1 cellular context compared by ENCODE assay signal in the genomic region with DNA sequence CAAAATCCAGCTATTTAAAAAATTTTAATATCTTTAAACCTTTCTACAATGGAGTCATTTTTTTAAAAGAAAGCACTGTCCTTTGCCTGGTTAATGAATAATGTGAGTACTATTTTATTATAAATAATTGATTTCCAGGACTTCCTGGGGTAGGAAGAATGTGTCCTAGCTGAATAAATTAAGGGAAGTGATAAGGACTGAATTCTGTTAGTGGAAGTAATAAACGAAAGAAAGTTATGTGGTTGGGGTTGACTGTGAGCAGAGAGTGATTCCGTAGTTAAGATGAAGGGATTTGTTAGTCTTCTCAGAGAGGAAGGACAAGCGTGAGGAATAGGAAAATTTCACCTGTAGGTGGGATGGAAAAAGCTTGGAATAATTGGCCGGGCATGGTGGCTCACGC.
TF ChIP-seq lines count a peak whose summit lies in the region.

No MANE protein-coding gene starts in this region.

TF ChIP-seq in WTC11, 78 proteins besides CTCF, POLR2A, EP300 and RAD21 (continued from another document):
- TF ChIP-seq, protein P1, sequence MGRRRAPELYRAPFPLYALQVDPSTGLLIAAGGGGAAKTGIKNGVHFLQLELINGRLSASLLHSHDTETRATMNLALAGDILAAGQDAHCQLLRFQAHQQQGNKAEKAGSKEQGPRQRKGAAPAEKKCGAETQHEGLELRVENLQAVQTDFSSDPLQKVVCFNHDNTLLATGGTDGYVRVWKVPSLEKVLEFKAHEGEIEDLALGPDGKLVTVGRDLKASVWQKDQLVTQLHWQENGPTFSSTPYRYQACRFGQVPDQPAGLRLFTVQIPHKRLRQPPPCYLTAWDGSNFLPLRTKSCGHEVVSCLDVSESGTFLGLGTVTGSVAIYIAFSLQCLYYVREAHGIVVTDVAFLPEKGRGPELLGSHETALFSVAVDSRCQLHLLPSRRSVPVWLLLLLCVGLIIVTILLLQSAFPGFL (CRISPR knock-in tag; IDR thresholded peaks at IDR 0.05; ENCODE audit: borderline replicate concordance) = no peak
- no peak for TF ChIP-seq MYBL2 (CRISPR knock-in tag; IDR thresholded peaks at IDR 0.05)
- TF ChIP-seq STAT6 (CRISPR knock-in tag; conservative IDR thresholded peaks at IDR 0.05; ENCODE audit: low read depth) = no peak
- TF ChIP-seq NFATC4 (CRISPR knock-in tag; IDR thresholded peaks at IDR 0.05) = no peak
- no peak for TF ChIP-seq ETV6 (CRISPR knock-in tag; IDR thresholded peaks at IDR 0.05)
- TF ChIP-seq IRF2 (CRISPR knock-in tag; IDR thresholded peaks at IDR 0.05; ENCODE audit: borderline replicate concordance, low read depth) = no peak
- TF ChIP-seq ELF4 (CRISPR knock-in tag; IDR thresholded peaks at IDR 0.05; ENCODE audit: low read depth) = no peak
- no peak for TF ChIP-seq ZNF121 (CRISPR knock-in tag; IDR thresholded peaks at IDR 0.05)
- no peak for TF ChIP-seq NFE2L1 (CRISPR knock-in tag; IDR thresholded peaks at IDR 0.05)
- no peak for TF ChIP-seq CREB1 (CRISPR knock-in tag; IDR thresholded peaks at IDR 0.05)
- TF ChIP-seq, protein P2, sequence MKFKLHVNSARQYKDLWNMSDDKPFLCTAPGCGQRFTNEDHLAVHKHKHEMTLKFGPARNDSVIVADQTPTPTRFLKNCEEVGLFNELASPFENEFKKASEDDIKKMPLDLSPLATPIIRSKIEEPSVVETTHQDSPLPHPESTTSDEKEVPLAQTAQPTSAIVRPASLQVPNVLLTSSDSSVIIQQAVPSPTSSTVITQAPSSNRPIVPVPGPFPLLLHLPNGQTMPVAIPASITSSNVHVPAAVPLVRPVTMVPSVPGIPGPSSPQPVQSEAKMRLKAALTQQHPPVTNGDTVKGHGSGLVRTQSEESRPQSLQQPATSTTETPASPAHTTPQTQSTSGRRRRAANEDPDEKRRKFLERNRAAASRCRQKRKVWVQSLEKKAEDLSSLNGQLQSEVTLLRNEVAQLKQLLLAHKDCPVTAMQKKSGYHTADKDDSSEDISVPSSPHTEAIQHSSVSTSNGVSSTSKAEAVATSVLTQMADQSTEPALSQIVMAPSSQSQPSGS (CRISPR knock-in tag; IDR thresholded peaks at IDR 0.05; ENCODE audit: borderline replicate concordance, low read depth) = no peak
TF ChIP-seq in WTC11: peak in this region for 0.
